Comparison of ENCODE assay signal across 31 cellular contexts in the genomic region with DNA sequence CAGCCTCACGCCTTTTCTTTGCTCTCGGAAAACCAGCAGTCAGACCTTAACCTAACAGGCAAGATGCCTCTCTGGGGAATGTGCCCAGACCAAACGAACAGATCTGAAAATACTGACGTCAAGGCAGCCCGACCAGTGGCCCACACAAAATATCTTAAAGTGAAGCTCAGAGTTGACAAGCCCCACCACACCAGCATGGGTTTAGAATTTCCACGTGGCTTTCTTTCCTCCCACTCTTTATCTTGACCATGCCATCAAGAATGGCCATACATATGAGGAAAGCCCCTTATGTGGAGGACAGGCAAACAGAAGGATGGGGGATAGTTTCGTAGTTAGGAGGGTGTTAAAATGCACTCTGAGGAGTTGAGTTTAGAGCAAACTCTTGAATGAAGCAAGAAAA.
"Had no signal": no experiment of that assay in that cellular context is flagged by ENCODE, and none has a peak within 500 bp of the region (broad histone marks: within the 10 kb centered on the region; RNA-seq: fewer than 3 reads in every experiment).

No MANE protein-coding gene starts in this region.

- H3K9me3 ChIP-seq: left lung, mucosa of descending colon, pancreas, prostate gland, spleen, suprapubic skin, thoracic aorta, tibial artery, uterus had no signal

- H3K4me3 ChIP-seq: left lung, lung, mucosa of descending colon, pancreas, prostate gland, skin epidermis, spleen, suprapubic skin, thoracic aorta, tibial artery, uterus had no signal

- FAIRE-seq: islet of Langerhans, kidney, pancreas had no signal

- H3K36me3 ChIP-seq: left lung, pancreas, prostate gland, spleen, suprapubic skin, thoracic aorta, tibial artery, uterus had no signal

- H3K27me3 ChIP-seq: left lung, pancreas, suprapubic skin, uterus had no signal

- H3K4me3 Mint-ChIP-seq: immature natural killer cell; naive thymus-derived CD4-positive, alpha-beta T cell; nephron; neural crest cell; stimulated activated effector memory CD8-positive, alpha-beta T cell treated with anti-CD3 and anti-CD28 coated beads, Interleukin-12 subunit alpha, Interleukin-12 subunit beta, amount 100 ng/mL, for 72 hours; stimulated activated naive CD8-positive, alpha-beta T cell treated with anti-CD3 and anti-CD28 coated beads, Interleukin-15, Interleukin-2, amounts not matched to agents 100 ng/mL and 50 ng/mL, for 24 hours; type B pancreatic cell had no signal

- H3K27ac ChIP-seq: left lung, pancreas, prostate gland, skin epidermis, spleen, suprapubic skin, thoracic aorta, tibial artery, uterus had no signal

- DNase-seq: hypothalamus; immature natural killer cell; kidney; left colon; left lung; mesendoderm; midbrain; mucosa of descending colon; naive thymus-derived CD4-positive, alpha-beta T cell; nucleus accumbens; pancreas; posterior cingulate gyrus; retina; right cardiac atrium; spleen; stimulated activated CD4-positive, alpha-beta T cell treated with anti-CD3 and anti-CD28 coated beads, Interleukin-4, amount 100 ng/mL, for 24 hours; stimulated activated naive CD4-positive, alpha-beta T cell; tibial artery; uterus had no signal

- ATAC-seq: left colon; left lung; mucosa of descending colon; naive thymus-derived CD4-positive, alpha-beta T cell; pancreas; right cardiac atrium; sciatic nerve; stimulated activated effector memory CD8-positive, alpha-beta T cell treated with anti-CD3 and anti-CD28 coated beads, Interleukin-12 subunit alpha, Interleukin-12 subunit beta, amount 100 ng/mL, for 72 hours had no signal

- H3K4me1 ChIP-seq: left lung, pancreas, prostate gland, spleen, suprapubic skin, tibial artery, uterus had no signal

- H3K9me3 Mint-ChIP-seq: nephron; neural crest cell; stimulated activated effector memory CD8-positive, alpha-beta T cell treated with anti-CD3 and anti-CD28 coated beads, Interleukin-12 subunit alpha, Interleukin-12 subunit beta, amount 100 ng/mL, for 72 hours; stimulated activated naive CD8-positive, alpha-beta T cell treated with anti-CD3 and anti-CD28 coated beads, Interleukin-15, Interleukin-2, amounts not matched to agents 100 ng/mL and 50 ng/mL, for 24 hours; type B pancreatic cell had no signal

- H3K4me1 Mint-ChIP-seq: immature natural killer cell; naive thymus-derived CD4-positive, alpha-beta T cell; nephron; neural crest cell; stimulated activated effector memory CD8-positive, alpha-beta T cell treated with anti-CD3 and anti-CD28 coated beads, Interleukin-12 subunit alpha, Interleukin-12 subunit beta, amount 100 ng/mL, for 72 hours had no signal

- H3K27ac Mint-ChIP-seq: immature natural killer cell; naive thymus-derived CD4-positive, alpha-beta T cell; nephron; stimulated activated effector memory CD8-positive, alpha-beta T cell treated with anti-CD3 and anti-CD28 coated beads, Interleukin-12 subunit alpha, Interleukin-12 subunit beta, amount 100 ng/mL, for 72 hours; stimulated activated naive CD8-positive, alpha-beta T cell treated with anti-CD3 and anti-CD28 coated beads, Interleukin-15, Interleukin-2, amounts not matched to agents 100 ng/mL and 50 ng/mL, for 24 hours; type B pancreatic cell had no signal

- H3K36me3 Mint-ChIP-seq: immature natural killer cell; naive thymus-derived CD4-positive, alpha-beta T cell; stimulated activated effector memory CD8-positive, alpha-beta T cell treated with anti-CD3 and anti-CD28 coated beads, Interleukin-12 subunit alpha, Interleukin-12 subunit beta, amount 100 ng/mL, for 72 hours; type B pancreatic cell had no signal
